2 cellular contexts compared by ENCODE assay signal in the genomic region with DNA sequence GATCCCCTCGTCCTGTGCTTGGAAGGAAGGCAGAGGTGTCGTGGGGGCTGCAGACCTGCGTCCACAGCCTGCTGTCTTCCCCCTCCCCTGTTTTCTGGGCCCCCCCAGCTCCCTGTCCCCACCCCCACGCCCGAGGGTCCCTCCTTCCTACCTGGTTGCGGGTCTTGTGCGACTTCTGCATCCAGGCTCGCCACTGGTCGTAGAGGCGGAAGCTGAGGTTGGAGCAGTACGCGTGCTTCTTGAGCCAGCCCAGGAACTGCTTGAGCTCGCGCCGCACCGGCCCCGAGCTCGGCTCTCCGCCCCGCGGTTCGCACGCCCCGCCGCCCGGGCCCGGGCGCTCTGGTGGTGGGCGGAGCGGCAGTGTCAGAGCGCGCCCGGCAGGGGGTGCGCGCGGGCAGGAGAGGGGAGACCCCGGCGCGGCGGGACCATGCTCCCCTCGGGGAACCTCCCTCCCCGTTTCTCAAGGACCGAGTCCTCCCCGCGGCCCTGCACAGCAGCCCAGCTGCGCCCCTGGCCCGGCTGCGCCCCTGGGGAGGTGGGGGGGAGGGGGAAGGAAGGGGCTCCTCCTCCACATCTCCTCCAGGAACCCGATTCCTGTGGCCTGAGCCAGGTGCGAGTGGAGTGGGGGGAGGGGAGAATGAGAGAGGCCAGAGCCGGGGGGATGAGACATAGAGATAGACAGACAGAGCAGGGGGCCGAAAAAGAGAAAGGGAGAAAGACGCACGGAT.
TF ChIP-seq lines count a peak whose summit lies in the region.

No MANE protein-coding gene starts in this region.

TF ChIP-seq in HEK293, 187 proteins besides CTCF, POLR2A, EP300 and RAD21 (continued from another document and continues in another):
- TF ChIP-seq REST (tag by site-specific recombination; IDR thresholded peaks at IDR 0.05) (no peak), ZNF184 (tag by site-specific recombination; IDR thresholded peaks at IDR 0.05) (no peak), ZSCAN4 (tag by site-specific recombination; IDR thresholded peaks at IDR 0.05) (no peak), ZNF654 (tag by site-specific recombination; IDR thresholded peaks at IDR 0.05; ENCODE audit: low read depth) (peak; percentile 25; the same call in 1 of the 2 replicates), ZNF416 (tag by site-specific recombination; IDR thresholded peaks at IDR 0.05) (no peak), GFI1B (tag by site-specific recombination; IDR thresholded peaks at IDR 0.05) (no peak), ZEB2 (tag by site-specific recombination; IDR thresholded peaks at IDR 0.05) (peak; percentile 39; the same call in 1 of the 2 replicates), PRDM10 (tag by site-specific recombination; IDR thresholded peaks at IDR 0.05) (0 out of 2 replicates have a peak, but pooled peaks have one; percentile 28), ZNF148 (tag by site-specific recombination; IDR thresholded peaks at IDR 0.05; ENCODE audit: borderline replicate concordance) (no peak)

TF ChIP-seq in liver, 16 proteins besides CTCF, POLR2A, EP300 and RAD21 (continued from another document):
- TF ChIP-seq JUND (IDR thresholded peaks at IDR 0.05) (no peak), TAF1 (conservative IDR thresholded peaks at IDR 0.05) (no peak), GABPA (IDR thresholded peaks at IDR 0.05 in 1 of 2, conservative IDR thresholded peaks at IDR 0.05 in 1 of 2) (no peak), RXRA (IDR thresholded peaks at IDR 0.05) (no peak), ZBTB33 (IDR thresholded peaks at IDR 0.05) (no peak)
